ENCODE assay signal across 15 cellular contexts in the genomic region with DNA sequence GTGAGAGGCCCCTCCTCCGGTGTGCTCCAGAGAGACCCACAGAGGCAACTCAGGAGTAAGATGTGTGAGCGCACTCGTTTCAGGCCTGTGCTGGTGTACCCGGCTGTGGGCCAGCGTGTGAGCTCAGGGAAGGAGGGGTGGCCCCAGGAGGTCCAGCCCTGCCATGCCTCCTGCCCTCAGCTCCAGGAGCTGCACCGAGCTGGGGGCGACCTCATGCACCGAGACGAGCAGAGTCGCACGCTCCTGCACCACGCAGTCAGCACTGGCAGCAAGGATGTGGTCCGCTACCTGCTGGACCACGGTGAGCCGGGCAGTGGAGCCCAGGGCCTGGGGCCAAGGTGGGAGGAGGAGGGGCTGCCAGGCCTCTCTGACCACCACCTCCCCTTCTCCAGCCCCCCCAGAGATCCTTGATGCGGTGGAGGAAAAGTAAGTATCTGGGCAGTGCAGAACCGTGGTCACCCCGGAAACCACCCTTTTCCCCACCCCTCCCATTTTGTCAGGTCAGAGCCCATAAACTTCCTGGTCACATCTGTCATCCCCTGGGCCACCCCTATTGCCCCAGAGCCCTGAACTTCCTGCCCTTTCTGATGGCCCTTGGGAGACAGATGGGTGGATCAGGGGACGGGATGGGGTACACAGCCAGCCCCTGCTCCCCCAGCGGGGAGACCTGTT. TPM values are rescaled to one million over a fixed set of nuclear protein-coding genes. Genes with fewer than 3 reads are reported as not detected.
DNase-seq lines count a peak whose midpoint lies in the region; ATAC-seq and FAIRE-seq lines count a peak whose summit lies in the region.
"Had no signal": no experiment of that assay in that cellular context is flagged by ENCODE, and none has a peak within 500 bp of the region (broad histone marks: within the 10 kb centered on the region; RNA-seq: fewer than 3 reads in every experiment).

No MANE protein-coding gene starts in this region.

- H3K27ac Mint-ChIP-seq in activated CD4-positive, alpha-beta T cell treated with anti-CD3 and anti-CD28 coated beads, Interleukin-2, amount 10 ng/mL, durations not matched to agents 7 days and 5 days: peak overlapping the region; percentile 76
- peak overlapping the region; percentile 39 for H3K27ac Mint-ChIP-seq in T-helper 17 cell
- H3K27ac Mint-ChIP-seq: activated naive CD4-positive, alpha-beta T cell treated with anti-CD3 and anti-CD28 coated beads, Interleukin-2, amount 50 U/mL, for 24 hours had no signal

- no peaks in the 10 kb centered on the region for H3K27me3 ChIP-seq in iPS-18a (ENCODE audit: control insufficient read depth, insufficient read depth, low read length)
- no peaks in the 10 kb centered on the region for H3K27me3 ChIP-seq in small intestine (ENCODE audit: control insufficient read depth in 2 of 2, insufficient read depth in 2 of 2, low read length in 2 of 2)
- H3K27me3 ChIP-seq: SJCRH30 had no signal

- H3K9me3 Mint-ChIP-seq in activated CD4-positive, alpha-beta T cell treated with anti-CD3 and anti-CD28 coated beads, Interleukin-2, amount 10 ng/mL, durations not matched to agents 7 days and 5 days: no peaks in the 10 kb centered on the region
- H3K9me3 Mint-ChIP-seq: activated naive CD4-positive, alpha-beta T cell treated with anti-CD3 and anti-CD28 coated beads, Interleukin-2, amount 50 U/mL, for 24 hours had no signal

- DNase-seq in activated CD4-positive, alpha-beta T cell treated with anti-CD3 and anti-CD28 coated beads, Interleukin-2, amount 10 ng/mL, durations not matched to agents 7 days and 5 days: no peak
- no peak for DNase-seq in activated CD4-positive, alpha-beta T cell treated with anti-CD3 and anti-CD28 coated beads, Interleukin-2, amount 50 U/mL, for 48 hours
- DNase-seq in T-helper 17 cell (no peak), small intestine (no peak), HPDE6-E6E7 (ENCODE audit: extremely low spot score) (no peak), epidermal melanocyte (ENCODE audit: insufficient read length, low spot score) (no peak), ureter (ENCODE audit: low spot score) (no peak)
- DNase-seq: ACHN, GOT3, NCI-H345, SJCRH30 had no signal

- no peak overlapping the region for H3K9ac ChIP-seq in iPS-18a (ENCODE audit: low read length)

- no peak overlapping the region for H3K27ac ChIP-seq in iPS-18a (ENCODE audit: low read length)
- H3K27ac ChIP-seq in small intestine (ENCODE audit: low read depth in 1 of 2, low read length in 1 of 2): peak overlapping the region; percentile 71 to 97
- H3K27ac ChIP-seq: SJCRH30 had no signal

- peaks cover 12% of the 10 kb centered on the region for H3K27me3 Mint-ChIP-seq in activated CD4-positive, alpha-beta T cell treated with anti-CD3 and anti-CD28 coated beads, Interleukin-2, amount 10 ng/mL, durations not matched to agents 7 days and 5 days
- H3K27me3 Mint-ChIP-seq in T-helper 17 cell: no peaks in the 10 kb centered on the region
- H3K27me3 Mint-ChIP-seq: activated naive CD4-positive, alpha-beta T cell treated with anti-CD3 and anti-CD28 coated beads, Interleukin-2, amount 50 U/mL, for 24 hours had no signal

- peaks cover 11% of the 10 kb centered on the region for H3K4me1 Mint-ChIP-seq in activated CD4-positive, alpha-beta T cell treated with anti-CD3 and anti-CD28 coated beads, Interleukin-2, amount 10 ng/mL, durations not matched to agents 7 days and 5 days
- peaks cover 14% of the 10 kb centered on the region for H3K4me1 Mint-ChIP-seq in T-helper 17 cell

- peaks cover 34% of the 10 kb centered on the region for H3K36me3 Mint-ChIP-seq in activated CD4-positive, alpha-beta T cell treated with anti-CD3 and anti-CD28 coated beads, Interleukin-2, amount 10 ng/mL, durations not matched to agents 7 days and 5 days (ENCODE audit: low read depth)
- H3K36me3 Mint-ChIP-seq in T-helper 17 cell (ENCODE audit: low read depth): peaks cover 9% of the 10 kb centered on the region

- peaks cover 36% of the 10 kb centered on the region for H3K36me3 ChIP-seq in iPS-18a (ENCODE audit: control insufficient read depth, low read depth, low read length)
- peaks cover 11 to 18% of the 10 kb centered on the region in 2 donors for H3K36me3 ChIP-seq in small intestine (ENCODE audit: control insufficient read depth in 2 of 2, insufficient read depth in 2 of 2, low read length in 2 of 2)

- no peak for FAIRE-seq in small intestine (lab: Jason Lieb, UNC)

- H3K4me1 ChIP-seq in iPS-18a (ENCODE audit: control insufficient read depth, low read depth, low read length) (peaks cover 20% of the 10 kb centered on the region), small intestine (ENCODE audit: control insufficient read depth in 2 of 2, insufficient read depth in 1 of 2, low read depth in 1 of 2, low read length in 1 of 2) (peaks cover 0 to 2% of the 10 kb centered on the region in 2 donors)
- H3K4me1 ChIP-seq: SJCRH30 had no signal

- H3K4me3 Mint-ChIP-seq in activated CD4-positive, alpha-beta T cell treated with anti-CD3 and anti-CD28 coated beads, Interleukin-2, amount 10 ng/mL, durations not matched to agents 7 days and 5 days: peak overlapping the region; percentile 10
- peak overlapping the region; percentile 77 for H3K4me3 Mint-ChIP-seq in T-helper 17 cell
- H3K4me3 Mint-ChIP-seq: activated naive CD4-positive, alpha-beta T cell treated with anti-CD3 and anti-CD28 coated beads, Interleukin-2, amount 50 U/mL, for 24 hours had no signal

- CTCF ChIA-PET in activated CD4-positive, alpha-beta T cell treated with anti-CD3 and anti-CD28 coated beads, Interleukin-2, amount 10 ng/mL, durations not matched to agents 7 days and 5 days (lab: Charles Lee): interaction anchor here (1.0 to 4.4 kb wide), 9 partner anchors 9 to 38 kb away, joined by 3 to 21 read pairs (median 6); partner anchors contain the start of gene DGKZ

- H3K9me3 ChIP-seq in T-helper 17 cell (ENCODE audit: control insufficient read depth, low read length, poor library complexity, severe bottlenecking) (no peaks in the 10 kb centered on the region), iPS-18a (ENCODE audit: control insufficient read depth, low read depth, low read length) (no peaks in the 10 kb centered on the region), small intestine (ENCODE audit: control insufficient read depth, low read depth) (no peaks in the 10 kb centered on the region)
- H3K9me3 ChIP-seq: heart right ventricle, SJCRH30 had no signal

- POLR2A ChIA-PET in activated CD4-positive, alpha-beta T cell treated with anti-CD3 and anti-CD28 coated beads, Interleukin-2, amount 10 ng/mL, durations not matched to agents 7 days and 5 days (lab: Charles Lee): no interaction called here

- H3K4me3 ChIP-seq in iPS-18a (ENCODE audit: low read length) (peak overlapping the region; percentile 69), small intestine (ENCODE audit: low read depth in 1 of 2, low read length in 2 of 2) (no peak overlapping the region)
- H3K4me3 ChIP-seq: SJCRH30 had no signal

- 78 to 83% (median 78%) methylated on average over 17 to 20 of the region's 20 CpGs for WGBS in small intestine, 3 donors

- ATAC-seq in T-helper 17 cell: no peak
- ATAC-seq: activated CD4-positive, CD25-positive, alpha-beta regulatory T cell treated with anti-CD3 and anti-CD28 coated beads, Interleukin-2, amount 50 U/mL, for 24 hours had no signal

RNA-seq across cellular contexts. Expression of gene MDK, which starts 2.5 kb away (rescaled TPM):
- total RNA-seq in activated CD4-positive, alpha-beta T cell treated with anti-CD3 and anti-CD28 coated beads, Interleukin-2, amount 10 ng/mL, durations not matched to agents 7 days and 5 days: 10 to 100 TPM in 1 of 2 experiments, 1 to 10 TPM in 1; 8.2 to 10.5 TPM
- 1 to 10 TPM; 2.6 to 3.7 TPM for total RNA-seq in T-helper 17 cell
- polyA plus RNA-seq in small intestine: 100 to 1,000 TPM; 206 to 356 (median 246) TPM
- 105 TPM for total RNA-seq in ureter

RNA-seq across cellular contexts. Expression of gene CHRM4, which starts 12.6 kb away (rescaled TPM):
- total RNA-seq in activated CD4-positive, alpha-beta T cell treated with anti-CD3 and anti-CD28 coated beads, Interleukin-2, amount 10 ng/mL, durations not matched to agents 7 days and 5 days: under 1 TPM; 0.12 to 0.31 TPM
- 1 to 10 TPM; 4.3 to 4.8 TPM for total RNA-seq in T-helper 17 cell
- polyA plus RNA-seq in small intestine: 1 to 10 TPM in 2 of 3 donors, not detected in 1; 3.1 to 7.8 TPM
- not detected for total RNA-seq in ureter

RNA-seq across cellular contexts. Expression of gene DGKZ, which starts 31.7 kb away (rescaled TPM):
- total RNA-seq in activated CD4-positive, alpha-beta T cell treated with anti-CD3 and anti-CD28 coated beads, Interleukin-2, amount 10 ng/mL, durations not matched to agents 7 days and 5 days: 100 to 1,000 TPM; 178 to 187 TPM
- 100 to 1,000 TPM; 194 to 196 TPM for total RNA-seq in T-helper 17 cell
- 100 to 1,000 TPM in 2 of 3 donors, 10 to 100 TPM in 1; 90.1 to 122 (median 117) TPM for polyA plus RNA-seq in small intestine
- total RNA-seq in ureter: 76.3 TPM
